Comparison of ENCODE assay signal across 1 cellular context in genomic region chr3:143973352-143974021, GRCh38.
TF ChIP-seq lines count a peak whose summit lies in the region.

No MANE protein-coding gene starts in this region.

TF ChIP-seq in IMR-90, 13 proteins besides CTCF, POLR2A, EP300 and RAD21 (continued from another document):
- no peak for TF ChIP-seq ELK1 (IDR thresholded peaks at IDR 0.05; ENCODE audit: borderline replicate concordance, low read depth, low read length)
